13 cellular contexts compared by ENCODE assay signal in the genomic region with DNA sequence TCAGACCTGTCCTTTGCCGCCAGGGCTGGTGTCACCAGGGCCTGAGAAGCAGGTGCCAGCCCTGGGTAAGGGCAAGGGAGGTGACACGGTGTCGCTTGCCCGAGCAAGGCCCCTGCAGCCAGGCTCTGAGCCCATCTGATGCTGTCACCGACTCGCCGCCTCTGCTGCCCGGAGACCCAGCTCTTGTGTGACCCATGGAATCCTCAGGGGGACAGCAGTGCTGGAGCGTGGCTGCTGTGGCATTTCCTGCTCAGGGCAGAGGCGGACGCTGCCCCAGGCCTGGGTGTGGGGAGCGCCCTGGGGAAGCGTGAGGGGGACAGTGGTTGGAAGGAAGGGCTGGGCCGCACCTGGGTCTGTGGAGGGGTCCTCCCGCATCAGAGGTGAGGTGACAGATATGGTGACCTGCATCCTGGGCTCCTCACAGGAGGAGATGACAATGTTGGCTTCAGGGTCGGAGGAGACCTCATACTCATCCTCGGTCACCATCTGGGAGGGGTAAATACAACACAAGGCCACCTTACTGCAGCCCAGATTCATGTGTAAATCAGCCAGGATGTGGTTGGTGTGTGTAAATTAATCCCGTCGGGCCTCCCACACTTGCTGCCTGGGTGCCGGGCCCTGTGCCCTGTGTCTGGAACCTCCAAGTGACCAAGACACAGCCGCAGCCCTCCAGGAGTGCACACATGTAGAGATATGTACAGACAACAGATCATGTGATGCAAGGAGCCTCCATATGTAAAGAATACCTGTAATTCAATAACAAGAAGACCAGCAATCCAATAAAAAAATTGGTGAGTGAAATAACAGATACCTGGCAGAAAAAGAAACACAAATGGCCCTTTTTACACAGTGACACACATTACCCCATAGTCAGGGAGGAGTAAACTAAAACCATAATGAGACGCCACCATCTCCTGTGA. TPM values are rescaled to one million over a fixed set of nuclear protein-coding genes. Genes with fewer than 3 reads are reported as not detected.
DNase-seq lines count a peak whose midpoint lies in the region; TF ChIP-seq lines count a peak whose summit lies in the region.
"Had no signal": no experiment of that assay in that cellular context is flagged by ENCODE, and none has a peak within 500 bp of the region (broad histone marks: within the 10 kb centered on the region; RNA-seq: fewer than 3 reads in every experiment).

No MANE protein-coding gene starts in this region.

- H2AFZ ChIP-seq in Loucy (ENCODE audit: low read length) (0 out of 2 replicates have a peak overlapping the region, but pooled peaks have one; percentile 5), osteoblast (ENCODE audit: low read length) (no peak overlapping the region)
- H2AFZ ChIP-seq: PC-9 had no signal

- H3K9me2 ChIP-seq in Loucy (replicated peaks; ENCODE audit: low read depth, low read length): no peaks in the 10 kb centered on the region

- no peaks in the 10 kb centered on the region for H3K9me3 ChIP-seq in Loucy (ENCODE audit: insufficient read depth, low read depth, low read length)
- H3K9me3 ChIP-seq in osteoblast (ENCODE audit: low read depth, low read length): no peaks in the 10 kb centered on the region
- H3K9me3 ChIP-seq: prostate gland had no signal

- H3K4me1 ChIP-seq in Loucy (ENCODE audit: insufficient read depth, low read length, poor library complexity, severe bottlenecking) (peaks cover 54% of the 10 kb centered on the region), osteoblast (ENCODE audit: insufficient read depth, low read length) (no peaks in the 10 kb centered on the region)

- H3K9me3 Mint-ChIP-seq in activated naive CD8-positive, alpha-beta T cell (ENCODE audit: low read depth): no peaks in the 10 kb centered on the region
- H3K9me3 Mint-ChIP-seq: memory B cell had no signal

- H4K20me1 ChIP-seq in Loucy (ENCODE audit: insufficient read depth, low read length, poor library complexity, severe bottlenecking): no peaks in the 10 kb centered on the region
- H4K20me1 ChIP-seq in osteoblast (ENCODE audit: insufficient read depth, low read length): no peaks in the 10 kb centered on the region

- H3K79me2 ChIP-seq in Loucy (ENCODE audit: insufficient read depth, low read length) (no peaks in the 10 kb centered on the region), osteoblast (ENCODE audit: insufficient read depth, low read length) (no peaks in the 10 kb centered on the region)

- H3F3A ChIP-seq in Loucy (ENCODE audit: low read depth): no peaks in the 10 kb centered on the region

- H3K4me3 ChIP-seq in Loucy (ENCODE audit: low read length, poor library complexity, severe bottlenecking) (peak overlapping the region; percentile 16), osteoblast (ENCODE audit: insufficient read depth, low read length) (no peak overlapping the region)
- H3K4me3 ChIP-seq: PC-9, prostate gland had no signal

- H3K9ac ChIP-seq in Loucy (ENCODE audit: low read depth, low read length, poor library complexity, severe bottlenecking): peak overlapping the region; percentile 78

- peak overlapping the region; percentile 72 for H3K27ac Mint-ChIP-seq in activated naive CD8-positive, alpha-beta T cell
- H3K27ac Mint-ChIP-seq: brain had no signal

- no peaks in the 10 kb centered on the region for H3K36me3 ChIP-seq in Loucy (ENCODE audit: insufficient read depth, low read length)
- H3K36me3 ChIP-seq in osteoblast (ENCODE audit: insufficient read depth, low read length): no peaks in the 10 kb centered on the region
- H3K36me3 ChIP-seq: prostate gland had no signal

- H3K4me2 ChIP-seq in Loucy (ENCODE audit: low read depth, low read length, poor library complexity, severe bottlenecking) (peak overlapping the region; percentile 85), osteoblast (ENCODE audit: insufficient read depth, low read length) (no peak overlapping the region)
- H3K4me2 ChIP-seq: PC-9 had no signal

- DNase-seq in osteoblast (ENCODE audit: insufficient read length, low spot score, missing footprints): peak; percentile 62
- DNase-seq in activated gamma-delta T cell treated with Interleukin-2 at 50 U/mL for 16 hours: no peak
- no peak for DNase-seq in DMS79 (lab: John Stamatoyannopoulos, UW)
- DNase-seq: MV-4-11, NCI-H446, PC-9 had no signal

- H3K27ac ChIP-seq in osteoblast (ENCODE audit: low read depth, low read length): no peak overlapping the region
- H3K27ac ChIP-seq: HL-60, PC-9, prostate gland had no signal

- H3K27me3 Mint-ChIP-seq in activated naive CD8-positive, alpha-beta T cell: no peaks in the 10 kb centered on the region

- H3K4me1 Mint-ChIP-seq in activated naive CD8-positive, alpha-beta T cell (ENCODE audit: low read depth): peaks cover 48% of the 10 kb centered on the region
- H3K4me1 Mint-ChIP-seq: brain had no signal

- H3K27me3 ChIP-seq in Loucy (ENCODE audit: insufficient read depth, low read length, poor library complexity, severe bottlenecking) (no peaks in the 10 kb centered on the region), osteoblast (ENCODE audit: insufficient read depth, low read length) (no peaks in the 10 kb centered on the region)

- peaks cover 2% of the 10 kb centered on the region for H3K36me3 Mint-ChIP-seq in activated naive CD8-positive, alpha-beta T cell

- TF ChIP-seq CTCF in Loucy (conservative IDR thresholded peaks at IDR 0.05; ENCODE audit: low read length) (no peak), osteoblast (IDR thresholded peaks at IDR 0.05; ENCODE audit: extremely low read depth, low read depth, low read length) (no peak)

- peak overlapping the region; percentile 28 for H3K4me3 Mint-ChIP-seq in activated naive CD8-positive, alpha-beta T cell
- H3K4me3 Mint-ChIP-seq: brain had no signal

RNA-seq across cellular contexts. Expression of gene MATK, which starts 27.6 kb away (rescaled TPM):
- total RNA-seq in osteoblast: not detected in 2 replicates
- total RNA-seq: PC-9 had no signal

RNA-seq across cellular contexts. Expression of gene RAX2, which starts 41.7 kb away (rescaled TPM):
- not detected in 2 replicates for total RNA-seq in osteoblast
- total RNA-seq: PC-9; prostate gland; T-helper 2 cell treated with Interferon-gamma antibody and Interleukin-4, amounts not matched to agents 100 ng/mL and 5 ng/mL, for 36 hours had no signal

RNA-seq across cellular contexts. Expression of gene MRPL54, which starts 51.3 kb away (rescaled TPM):
- total RNA-seq in osteoblast: 41.6 and 44.8 TPM in 2 replicates

RNA-seq across cellular contexts. Expression of gene APBA3, which starts 52.2 kb away (rescaled TPM):
- 22.4 and 24.2 TPM in 2 replicates for total RNA-seq in osteoblast

RNA-seq across cellular contexts. Expression of gene ZFR2, which starts 55.1 kb away (rescaled TPM):
- not detected in 2 replicates for total RNA-seq in osteoblast
- total RNA-seq: PC-9 had no signal
